Comparison of ENCODE assay signal across 8 cellular contexts in genomic region chr12:1093166-1093751, GRCh38.
DNase-seq lines count a peak whose midpoint lies in the region; ATAC-seq and TF ChIP-seq lines count a peak whose summit lies in the region.

No MANE protein-coding gene starts in this region.

- H3K27ac ChIP-seq in CD8-positive, alpha-beta memory T cell (ENCODE audit: low read depth, low read length) = no peak overlapping the region

- intact Hi-C loops in sciatic nerve (cut with DNase I) = no loop called here

- peak; percentile 50 for ATAC-seq in sciatic nerve
- ATAC-seq in HG02973 (IDR thresholded peaks at IDR 0.05; ENCODE audit: unreplicated experiment) = no peak
- no peak for ATAC-seq in GM21717 (IDR thresholded peaks at IDR 0.05; ENCODE audit: unreplicated experiment)

- CTCF ChIA-PET in CD8-positive, alpha-beta memory T cell (lab: Charles Lee) = interaction anchor here (0.6 to 1.9 kb wide), 10 partner anchors 9 to 517 kb away, joined by 3 to 10 read pairs (median 4); partner anchors contain the start of gene RAD52
- CTCF ChIA-PET in activated CD4-positive, alpha-beta memory T cell treated with anti-CD3 and anti-CD28 coated beads, Interleukin-2, amount 10 ng/mL, durations not matched to agents 7 days and 5 days (lab: Charles Lee) = interaction anchor here (0.6 to 1.8 kb wide), 33 partner anchors 9 to 530 kb away, joined by 3 to 11 read pairs (median 5); partner anchors contain the start of gene RAD52

- POLR2A ChIA-PET in CD8-positive, alpha-beta memory T cell (lab: Charles Lee) = no interaction called here
- POLR2A ChIA-PET in activated CD4-positive, alpha-beta memory T cell treated with anti-CD3 and anti-CD28 coated beads, Interleukin-2, amount 10 ng/mL, durations not matched to agents 7 days and 5 days (lab: Charles Lee) = interaction anchor here (1.0 kb wide), 1 partner anchor 31 kb away, joined by 3 read pairs; no protein-coding TSS in a partner anchor

- DNase-seq in CD8-positive, alpha-beta memory T cell = peak in 3 of 5 donors; percentile 2 to 41 (median 38)
- DNase-seq in GM20000 (ENCODE audit: low spot score) (peak; percentile 29), NCI-H2227 (lab: John Stamatoyannopoulos, UW; ENCODE audit: unreplicated experiment) (peak; percentile 37), glomerular endothelial cell (ENCODE audit: extremely low read depth, low read depth, low spot score) (peak; percentile 64), sciatic nerve (ENCODE audit: low spot score) (no peak)
- peak; percentile 24 for DNase-seq in activated CD4-positive, alpha-beta memory T cell treated with anti-CD3 and anti-CD28 coated beads, Interleukin-2, amount 10 ng/mL, durations not matched to agents 7 days and 5 days

- no peaks in the 10 kb centered on the region for H3K4me1 ChIP-seq in CD8-positive, alpha-beta memory T cell (ENCODE audit: insufficient read depth, low read length)

- no peaks in the 10 kb centered on the region for H3K36me3 Mint-ChIP-seq in CD8-positive, alpha-beta memory T cell
- no peaks in the 10 kb centered on the region for H3K36me3 Mint-ChIP-seq in activated CD4-positive, alpha-beta memory T cell treated with anti-CD3 and anti-CD28 coated beads, Interleukin-2, amount 10 ng/mL, durations not matched to agents 7 days and 5 days (ENCODE audit: low read depth)

- H3K36me3 ChIP-seq in CD8-positive, alpha-beta memory T cell (ENCODE audit: insufficient read depth, low read length) = no peaks in the 10 kb centered on the region

- H3K27me3 Mint-ChIP-seq in CD8-positive, alpha-beta memory T cell = no peaks in the 10 kb centered on the region
- no peaks in the 10 kb centered on the region for H3K27me3 Mint-ChIP-seq in activated CD4-positive, alpha-beta memory T cell treated with anti-CD3 and anti-CD28 coated beads, Interleukin-2, amount 10 ng/mL, durations not matched to agents 7 days and 5 days

- H3K27ac Mint-ChIP-seq in CD8-positive, alpha-beta memory T cell = peak overlapping the region in 1 of 8 donors; percentile 29
- no peak overlapping the region for H3K27ac Mint-ChIP-seq in activated CD4-positive, alpha-beta memory T cell treated with anti-CD3 and anti-CD28 coated beads, Interleukin-2, amount 10 ng/mL, durations not matched to agents 7 days and 5 days

- H3K27me3 ChIP-seq in CD8-positive, alpha-beta memory T cell (ENCODE audit: insufficient read depth, low read length, poor library complexity, severe bottlenecking) = no peaks in the 10 kb centered on the region

- peaks cover 6 to 13% (median 9%) of the 10 kb centered on the region in 3 donors for H3K4me1 Mint-ChIP-seq in CD8-positive, alpha-beta memory T cell
- peaks cover 6% of the 10 kb centered on the region for H3K4me1 Mint-ChIP-seq in activated CD4-positive, alpha-beta memory T cell treated with anti-CD3 and anti-CD28 coated beads, Interleukin-2, amount 10 ng/mL, durations not matched to agents 7 days and 5 days

- H3K9me3 Mint-ChIP-seq in CD8-positive, alpha-beta memory T cell = no peaks in the 10 kb centered on the region
- no peaks in the 10 kb centered on the region for H3K9me3 Mint-ChIP-seq in activated CD4-positive, alpha-beta memory T cell treated with anti-CD3 and anti-CD28 coated beads, Interleukin-2, amount 10 ng/mL, durations not matched to agents 7 days and 5 days

- H3K9me3 ChIP-seq in CD8-positive, alpha-beta memory T cell (ENCODE audit: low read length) = no peaks in the 10 kb centered on the region

- no peak overlapping the region for H3K4me3 Mint-ChIP-seq in CD8-positive, alpha-beta memory T cell
- no peak overlapping the region for H3K4me3 Mint-ChIP-seq in activated CD4-positive, alpha-beta memory T cell treated with anti-CD3 and anti-CD28 coated beads, Interleukin-2, amount 10 ng/mL, durations not matched to agents 7 days and 5 days

- no peak overlapping the region for H3K4me3 ChIP-seq in CD8-positive, alpha-beta memory T cell (ENCODE audit: low read length)

- TF ChIP-seq CTCF in GM20000 (IDR thresholded peaks at IDR 0.05; ENCODE audit: extremely low read depth, missing control alignments) = peak; percentile 76
